17 cellular contexts compared by ENCODE assay signal in genomic region chr10:86300399-86300925, GRCh38.
"Had no signal": no experiment of that assay in that cellular context is flagged by ENCODE, and none has a peak within 500 bp of the region (broad histone marks: within the 10 kb centered on the region; RNA-seq: fewer than 3 reads in every experiment).

No MANE protein-coding gene starts in this region.

- H3K27me3 ChIP-seq: brain microvascular endothelial cell, dorsolateral prefrontal cortex, thyroid gland had no signal

- H3K4me1 ChIP-seq: gastroesophageal sphincter, thyroid gland had no signal

- ATAC-seq: activated naive CD4-positive, alpha-beta T cell treated with anti-CD3 and anti-CD28 coated beads, Interleukin-2, amount 50 U/mL, for 72 hours; gastroesophageal sphincter; left ventricle myocardium superior had no signal

- DNase-seq: activated gamma-delta T cell; aorta; brain microvascular endothelial cell; central memory CD4-positive, alpha-beta T cell; hypothalamus; left ventricle myocardium superior; nucleus accumbens; stimulated activated CD4-positive, alpha-beta T cell treated with anti-CD3 and anti-CD28 coated beads, Interleukin-4, amount 100 ng/mL, for 24 hours; stimulated activated naive CD4-positive, alpha-beta T cell treated with Interleukin-2 at 50 U/mL for 16 hours; T-helper 1 cell; thyroid gland had no signal

- H3K27ac ChIP-seq: brain microvascular endothelial cell, epithelial cell of prostate, gastroesophageal sphincter, thyroid gland had no signal

- H3K36me3 ChIP-seq: brain microvascular endothelial cell, gastroesophageal sphincter, thyroid gland had no signal

- H3K9me3 ChIP-seq: gastroesophageal sphincter, thyroid gland had no signal

- H3K4me3 ChIP-seq: dorsolateral prefrontal cortex, gastroesophageal sphincter, thyroid gland had no signal

- FAIRE-seq: colon, TTC549 had no signal
